23 cellular contexts compared by ENCODE assay signal in the genomic region with DNA sequence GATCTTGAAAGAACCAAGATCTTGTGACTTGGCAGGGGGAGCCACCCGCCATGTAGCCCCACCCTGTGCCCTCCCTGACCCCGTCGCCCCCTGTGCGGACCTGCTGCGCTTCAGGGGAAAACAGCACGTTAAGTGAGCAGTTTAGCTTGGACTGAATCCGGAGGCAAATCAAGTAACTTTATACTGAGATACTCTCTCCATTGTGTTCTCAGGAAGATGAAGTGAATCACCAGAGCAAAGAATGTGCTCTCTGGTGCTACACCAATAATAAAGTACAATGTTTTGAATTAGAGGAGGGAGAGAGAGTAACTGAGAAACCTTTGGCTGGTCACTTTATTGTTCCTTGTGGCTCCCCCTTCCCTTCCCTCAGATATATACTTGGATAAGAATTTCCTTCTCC.
DNase-seq lines count a peak whose midpoint lies in the region; ATAC-seq, FAIRE-seq and TF ChIP-seq lines count a peak whose summit lies in the region.
"Had no signal": no experiment of that assay in that cellular context is flagged by ENCODE, and none has a peak within 500 bp of the region (broad histone marks: within the 10 kb centered on the region; RNA-seq: fewer than 3 reads in every experiment).

No MANE protein-coding gene starts in this region.

- no peak overlapping the region for H3K27ac Mint-ChIP-seq in HFFc6
- no peak overlapping the region for H3K27ac Mint-ChIP-seq in glutamatergic neuron (ENCODE audit: unreplicated experiment)
- H3K27ac Mint-ChIP-seq: activated naive CD8-positive, alpha-beta T cell; CD8-positive, alpha-beta memory T cell; mesothelial cell of epicardium had no signal

- dilution Hi-C loops in endothelial cell of umbilical vein (cut with MboI; ENCODE audit: extremely low pct_ligation_motif_present, low sequenced_read_pairs), result no loop called here

- H3K4me2 ChIP-seq in endothelial cell of umbilical vein (ENCODE audit: insufficient read depth, low read length), result peak overlapping the region; percentile 44
- H3K4me2 ChIP-seq: hepatocyte had no signal

- in situ Hi-C loops in GM13977 (cut with MboI; ENCODE audit: low pct_unique_long_range_greater_than_20kb, low sequenced_read_pairs, unreplicated experiment), result no loop called here

- H3K4me3 Mint-ChIP-seq in HFFc6, result no peak overlapping the region
- H3K4me3 Mint-ChIP-seq in glutamatergic neuron (ENCODE audit: unreplicated experiment), result no peak overlapping the region
- H3K4me3 Mint-ChIP-seq: activated naive CD8-positive, alpha-beta T cell; CD8-positive, alpha-beta memory T cell; mesothelial cell of epicardium had no signal

- H3K36me3 ChIP-seq in ACC112 (ENCODE audit: insufficient read depth, low read length) (no peaks in the 10 kb centered on the region), endothelial cell of umbilical vein (ENCODE audit: control insufficient read depth in 2 of 2, extremely low read depth in 1 of 2, insufficient read depth in 2 of 2, low read length in 2 of 2) (peaks cover 19 to 26% of the 10 kb centered on the region in 2 experiments)
- H3K36me3 ChIP-seq: HAP-1, tibial nerve had no signal

- no peak for TF ChIP-seq POLR2A in endothelial cell of umbilical vein (IDR thresholded peaks at IDR 0.05; ENCODE audit: low read depth, low read length)

- FAIRE-seq in endothelial cell of umbilical vein (lab: Jason Lieb, UNC), result peak; percentile 98

- H3K9me3 Mint-ChIP-seq in HFFc6 (no peaks in the 10 kb centered on the region; the same call in 1 of the 2 replicates), glutamatergic neuron (ENCODE audit: unreplicated experiment) (no peaks in the 10 kb centered on the region)

- H3K9me3 ChIP-seq in endothelial cell of umbilical vein (replicated peaks; ENCODE audit: control insufficient read depth, insufficient read depth, low read length), result no peaks in the 10 kb centered on the region
- H3K9me3 ChIP-seq: HAP-1, tibial nerve had no signal

- H3K4me3 ChIP-seq in ACC112 (ENCODE audit: low read depth, low read length) (no peak overlapping the region), endothelial cell of umbilical vein (replicated peaks in 1 of 3; ENCODE audit: insufficient read depth in 1 of 3, low read depth in 1 of 3, low read length in 3 of 3) (no peak overlapping the region)
- H3K4me3 ChIP-seq: HAP-1, hepatocyte, tibial nerve had no signal

- peak overlapping the region; percentile 58 for H3K9ac ChIP-seq in endothelial cell of umbilical vein (replicated peaks; ENCODE audit: extremely low read depth, insufficient read depth, low read length)

- ATAC-seq in HG03460 (IDR thresholded peaks at IDR 0.05; ENCODE audit: unreplicated experiment), result no peak

- POLR2A ChIA-PET in endothelial cell of umbilical vein (lab: Charles Lee), result interaction anchor here (0.6 kb wide), 1 partner anchor 512 kb away, joined by 3 read pairs; no protein-coding TSS in a partner anchor

- H2AFZ ChIP-seq in ACC112 (ENCODE audit: low read length, unreplicated experiment) (peak overlapping the region; percentile 75), endothelial cell of umbilical vein (ENCODE audit: low read depth, low read length) (no peak overlapping the region)
- H2AFZ ChIP-seq: hepatocyte had no signal

- H3K27ac ChIP-seq in ACC112 (ENCODE audit: low read depth, low read length), result peak overlapping the region; percentile 25; the same call in 1 of the 2 replicates
- H3K27ac ChIP-seq in endothelial cell of umbilical vein (ENCODE audit: insufficient read depth, low read depth, low read length), result peak overlapping the region; percentile 74
- H3K27ac ChIP-seq: hepatocyte had no signal

- H3K79me2 ChIP-seq in ACC112 (ENCODE audit: control insufficient read depth, insufficient read depth, low read length, unreplicated experiment), result no peaks in the 10 kb centered on the region
- H3K79me2 ChIP-seq in endothelial cell of umbilical vein (ENCODE audit: control insufficient read depth, insufficient read depth, low read length), result peaks cover 91% of the 10 kb centered on the region
- H3K79me2 ChIP-seq: hepatocyte had no signal

- intact Hi-C loops in endothelial cell of umbilical vein (cut with micrococcal nuclease), result loop anchor here (2.0 kb wide), 1 partner anchor 102 kb away; no protein-coding TSS in a partner anchor

- H3K4me1 ChIP-seq in ACC112 (ENCODE audit: control insufficient read depth, insufficient read depth, low read length, unreplicated experiment) (peaks cover 10% of the 10 kb centered on the region), endothelial cell of umbilical vein (ENCODE audit: control insufficient read depth, extremely low read depth, insufficient read depth, low read length) (peaks cover 53% of the 10 kb centered on the region)
- H3K4me1 ChIP-seq: HAP-1 had no signal

- TF ChIP-seq CTCF in HFFc6 (IDR thresholded peaks at IDR 0.05) (no peak), endothelial cell of umbilical vein (IDR thresholded peaks at IDR 0.05; ENCODE audit: extremely low read depth in 1 of 2, insufficient read depth in 1 of 2, low read depth in 1 of 2, low read length in 2 of 2) (no peak), glutamatergic neuron (IDR thresholded peaks at IDR 0.05; ENCODE audit: partially characterized antibody, unreplicated experiment) (no peak), GM13977 (IDR thresholded peaks at IDR 0.05; ENCODE audit: extremely low read depth, insufficient read depth, missing control alignments) (no peak)

- H3K4me1 Mint-ChIP-seq in HFFc6 (ENCODE audit: low read depth) (peaks cover 9% of the 10 kb centered on the region; the same call in 1 of the 2 replicates), glutamatergic neuron (ENCODE audit: low read depth, unreplicated experiment) (peaks cover 2% of the 10 kb centered on the region)
- H3K4me1 Mint-ChIP-seq: CD8-positive, alpha-beta memory T cell; mesothelial cell of epicardium had no signal

- H3K36me3 Mint-ChIP-seq in HFFc6 (ENCODE audit: low read depth) (no peaks in the 10 kb centered on the region), glutamatergic neuron (ENCODE audit: unreplicated experiment) (peaks cover 5% of the 10 kb centered on the region)
- H3K36me3 Mint-ChIP-seq: activated naive CD8-positive, alpha-beta T cell; CD8-positive, alpha-beta memory T cell; mesothelial cell of epicardium had no signal

- H4K20me1 ChIP-seq in endothelial cell of umbilical vein (replicated peaks; ENCODE audit: control insufficient read depth, extremely low read depth, insufficient read depth, low read length), result peaks cover 18% of the 10 kb centered on the region

- BruUV-seq in endothelial cell of umbilical vein (replicated peaks; lab: Mats Ljungman, UMichigan), result no TSS peak

- DNase-seq in HFFc6 (peak; percentile 17), endothelial cell of umbilical vein (ENCODE audit: low read depth, low spot score) (peak; percentile 93), lung microvascular endothelial cell (ENCODE audit: low read depth in 2 of 2) (peak; percentile 59 to 86), glutamatergic neuron (no peak), mucosa of gallbladder (ENCODE audit: low spot score) (no peak), GM13977 (ENCODE audit: low spot score) (no peak)
- DNase-seq: ACHN; activated CD4-positive, CD25-positive, alpha-beta regulatory T cell; CD8-positive, alpha-beta memory T cell; DND-41; islet precursor cell; NCI-H1105 treated with DMSO at 0.1 percent for 48 hours; NCI-H526; SHP77; stimulated activated naive CD4-positive, alpha-beta T cell treated with Interleukin-2 at 50 U/mL for 16 hours; T-helper 2 cell had no signal

- peaks cover 16% of the 10 kb centered on the region for H3K27me3 Mint-ChIP-seq in HFFc6 (ENCODE audit: insufficient read depth)
- no peaks in the 10 kb centered on the region for H3K27me3 Mint-ChIP-seq in glutamatergic neuron (ENCODE audit: unreplicated experiment)

- H3K27me3 ChIP-seq in ACC112 (ENCODE audit: insufficient read depth, low read length) (no peaks in the 10 kb centered on the region), endothelial cell of umbilical vein (ENCODE audit: control insufficient read depth in 2 of 2, insufficient read depth in 2 of 2, low read length in 2 of 2) (no peaks in the 10 kb centered on the region)
- H3K27me3 ChIP-seq: hepatocyte, tibial nerve had no signal

- CTCF ChIA-PET in endothelial cell of umbilical vein (lab: Charles Lee), result interaction anchor here (0.7 to 2.1 kb wide), 5 partner anchors 8 to 104 kb away, joined by 3 to 6 read pairs (median 4); no protein-coding TSS in a partner anchor

- H3K9me1 ChIP-seq in endothelial cell of umbilical vein (replicated peaks; ENCODE audit: control insufficient read depth, extremely low read depth, insufficient read depth, low read length), result no peaks in the 10 kb centered on the region

TF ChIP-seq in endothelial cell of umbilical vein, 7 proteins besides CTCF, POLR2A, EP300 and RAD21:
- TF ChIP-seq FOS (IDR thresholded peaks at IDR 0.05; ENCODE audit: borderline replicate concordance, insufficient read depth, low read length), result peak; percentile 76
- no peak for TF ChIP-seq MYC (IDR thresholded peaks at IDR 0.05; ENCODE audit: low read depth, low read length)
- TF ChIP-seq POLR2AphosphoS5 (IDR thresholded peaks at IDR 0.05; ENCODE audit: insufficient read depth, low read depth, low read length), result peak; percentile 32
- TF ChIP-seq, protein P1, sequence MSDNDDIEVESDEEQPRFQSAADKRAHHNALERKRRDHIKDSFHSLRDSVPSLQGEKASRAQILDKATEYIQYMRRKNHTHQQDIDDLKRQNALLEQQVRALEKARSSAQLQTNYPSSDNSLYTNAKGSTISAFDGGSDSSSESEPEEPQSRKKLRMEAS (IDR thresholded peaks at IDR 0.05; ENCODE audit: insufficient read depth, insufficient read length), result no peak
- TF ChIP-seq EZH2 (IDR thresholded peaks at IDR 0.05; ENCODE audit: borderline replicate concordance, low read depth, low read length, severe bottlenecking), result no peak
- peak; percentile 88 for TF ChIP-seq GATA2 (IDR thresholded peaks at IDR 0.05; ENCODE audit: insufficient read depth, insufficient read length, low read depth, low read length)
- peak; percentile 79 for TF ChIP-seq JUN (IDR thresholded peaks at IDR 0.05; ENCODE audit: borderline replicate concordance, insufficient read depth, insufficient read length, low read depth)

Comparison
In these comparisons a context has a peak if more than half of its experiments do, and no peak if none do; other contexts are left out.
1. DNase-seq: peak in HFFc6 (single experiment), endothelial cell of umbilical vein (single experiment) and lung microvascular endothelial cell (2 of 2); none in glutamatergic neuron (single experiment), mucosa of gallbladder (single experiment) and GM13977 (single experiment).